12 cellular contexts compared by ENCODE assay signal in the genomic region with DNA sequence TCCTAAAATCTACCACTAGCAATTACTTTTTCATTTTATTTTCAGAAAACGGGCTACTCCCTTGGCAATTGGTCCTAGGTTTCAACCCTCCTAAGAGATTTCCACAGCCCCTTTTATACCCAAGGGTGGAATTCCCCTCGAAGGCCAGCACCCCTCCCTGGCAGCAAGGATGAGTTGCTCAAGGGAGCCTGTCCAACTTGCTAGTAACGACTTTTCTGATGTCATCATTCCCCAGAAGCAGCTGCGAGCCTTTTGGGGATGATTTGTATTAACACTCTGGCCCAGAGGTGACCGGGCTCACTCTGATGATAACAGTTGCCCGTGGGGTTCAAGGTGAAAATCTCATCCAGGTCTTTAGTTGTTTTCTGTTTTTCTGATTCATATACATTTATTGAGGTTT. TPM values are rescaled to one million over a fixed set of nuclear protein-coding genes. Genes with fewer than 3 reads are reported as not detected.
DNase-seq lines count a peak whose midpoint lies in the region; ATAC-seq and TF ChIP-seq lines count a peak whose summit lies in the region.
"Had no signal": no experiment of that assay in that cellular context is flagged by ENCODE, and none has a peak within 500 bp of the region (broad histone marks: within the 10 kb centered on the region; RNA-seq: fewer than 3 reads in every experiment).

No MANE protein-coding gene starts in this region.

- no peak overlapping the region for H3K4me3 ChIP-seq in HEK293 (ENCODE audit: low read depth, low read length)
- H3K4me3 ChIP-seq in astrocyte of the spinal cord (ENCODE audit: low read depth, low read length), result no peak overlapping the region
- H3K4me3 ChIP-seq in left ventricle myocardium inferior, result no peak overlapping the region
- no peak overlapping the region for H3K4me3 ChIP-seq in suprapubic skin
- H3K4me3 ChIP-seq in lower leg skin (ENCODE audit: low read depth, poor library complexity, severe bottlenecking), result no peak overlapping the region

- H3K4me1 ChIP-seq in HEK293 (ENCODE audit: control insufficient read depth, insufficient read depth, low read length), result peaks cover under 1% of the 10 kb centered on the region; the same call in 1 of the 2 replicates
- H3K4me1 ChIP-seq in left ventricle myocardium inferior, result peaks cover 100% of the 10 kb centered on the region
- H3K4me1 ChIP-seq in suprapubic skin, result peaks cover 66% of the 10 kb centered on the region

- no peak for TF ChIP-seq CTCF in HEK293 (tag by site-specific recombination; IDR thresholded peaks at IDR 0.05)
- no peak for TF ChIP-seq CTCF in astrocyte of the spinal cord (IDR thresholded peaks at IDR 0.05; ENCODE audit: low read depth, low read length)
- no peak for TF ChIP-seq CTCF in left ventricle myocardium inferior (IDR thresholded peaks at IDR 0.05; ENCODE audit: borderline replicate concordance)
- no peak for TF ChIP-seq CTCF in suprapubic skin (IDR thresholded peaks at IDR 0.05)
- TF ChIP-seq CTCF in lower leg skin (IDR thresholded peaks at IDR 0.05), result no peak

- POLR2A ChIA-PET in HEK293 (lab: Yijun Ruan, JAX), result no interaction called here

- H3K27me3 ChIP-seq in left ventricle myocardium inferior (ENCODE audit: low read depth), result no peaks in the 10 kb centered on the region
- no peaks in the 10 kb centered on the region for H3K27me3 ChIP-seq in suprapubic skin

- ATAC-seq in GM18511 (IDR thresholded peaks at IDR 0.05; ENCODE audit: unreplicated experiment) (no peak), GM21367 (IDR thresholded peaks at IDR 0.05; ENCODE audit: unreplicated experiment) (no peak)
- ATAC-seq: activated T-cell treated with anti-CD3 and anti-CD28 coated beads, Interleukin-2, amount 50 U/mL, for 4 hours; natural killer cell; stimulated activated naive CD8-positive, alpha-beta T cell treated with anti-CD3 and anti-CD28 coated beads, Interleukin-15, amount 100 ng/mL, for 72 hours had no signal

- intact Hi-C loops in left ventricle myocardium inferior (cut with micrococcal nuclease) (no loop called here), lower leg skin (cut with DNase I; ENCODE audit: low total_unique reads) (no loop called here)

- 16% methylated on average over 6 of the region's 6 CpGs for WGBS in suprapubic skin
- WGBS in lower leg skin, 2 donors, result 18 to 26% methylated on average over 6 of the region's 6 CpGs

- H3K36me3 ChIP-seq in HEK293 (ENCODE audit: control insufficient read depth in 2 of 2, insufficient read depth in 1 of 2, low read length in 2 of 2) (no peaks in the 10 kb centered on the region), left ventricle myocardium inferior (peaks cover 31% of the 10 kb centered on the region), suprapubic skin (peaks cover 7% of the 10 kb centered on the region)

- DNase-seq in astrocyte of the spinal cord (ENCODE audit: low read depth, low spot score) (peak; percentile 34), left ventricle myocardium inferior (no peak), suprapubic skin (ENCODE audit: low spot score in 2 of 2) (no peak), lower leg skin (ENCODE audit: low spot score in 2 of 2) (no peak)
- DNase-seq in stimulated activated CD4-positive, alpha-beta T cell treated with anti-CD3 and anti-CD28 coated beads, Interleukin-2, amount 100 ng/mL, for 24 hours, result no peak
- DNase-seq: activated T-cell treated with anti-CD3 and anti-CD28 coated beads, Interleukin-2, amount 50 U/mL, for 4 hours; natural killer cell; NCI-H2107; stimulated activated naive CD8-positive, alpha-beta T cell treated with anti-CD3 and anti-CD28 coated beads, Interleukin-15, amount 100 ng/mL, for 72 hours had no signal

- TF ChIP-seq EP300 in suprapubic skin (IDR thresholded peaks at IDR 0.05), result no peak

- no peak overlapping the region for H3K27ac ChIP-seq in HEK293 (ENCODE audit: extremely low read depth, low read depth, low read length)
- H3K27ac ChIP-seq in left ventricle myocardium inferior (replicated peaks), result peak overlapping the region; percentile 53
- peak overlapping the region; percentile 49 for H3K27ac ChIP-seq in suprapubic skin

- in situ Hi-C loops in astrocyte of the spinal cord (cut with HindIII; ENCODE audit: low sequenced_read_pairs), result loop anchor here (25.0 kb wide), 2 partner anchors 99 to 174 kb away; no protein-coding TSS in a partner anchor

- H3K9me3 ChIP-seq in HEK293 (ENCODE audit: control insufficient read depth, insufficient read depth, low read depth, low read length), result no peaks in the 10 kb centered on the region
- H3K9me3 ChIP-seq in left ventricle myocardium inferior (replicated peaks), result no peaks in the 10 kb centered on the region
- H3K9me3 ChIP-seq in suprapubic skin, result no peaks in the 10 kb centered on the region

- TF ChIP-seq POLR2A in suprapubic skin (IDR thresholded peaks at IDR 0.05) (no peak), lower leg skin (IDR thresholded peaks at IDR 0.05) (no peak)

- CTCF ChIA-PET in HEK293 (lab: Yijun Ruan, JAX), result interaction anchor here (0.8 kb wide), 1 partner anchor 82 kb away, joined by 3 read pairs; no protein-coding TSS in a partner anchor

TF ChIP-seq in HEK293, 187 proteins besides CTCF, POLR2A, EP300 and RAD21:
- TF ChIP-seq, protein P1, sequence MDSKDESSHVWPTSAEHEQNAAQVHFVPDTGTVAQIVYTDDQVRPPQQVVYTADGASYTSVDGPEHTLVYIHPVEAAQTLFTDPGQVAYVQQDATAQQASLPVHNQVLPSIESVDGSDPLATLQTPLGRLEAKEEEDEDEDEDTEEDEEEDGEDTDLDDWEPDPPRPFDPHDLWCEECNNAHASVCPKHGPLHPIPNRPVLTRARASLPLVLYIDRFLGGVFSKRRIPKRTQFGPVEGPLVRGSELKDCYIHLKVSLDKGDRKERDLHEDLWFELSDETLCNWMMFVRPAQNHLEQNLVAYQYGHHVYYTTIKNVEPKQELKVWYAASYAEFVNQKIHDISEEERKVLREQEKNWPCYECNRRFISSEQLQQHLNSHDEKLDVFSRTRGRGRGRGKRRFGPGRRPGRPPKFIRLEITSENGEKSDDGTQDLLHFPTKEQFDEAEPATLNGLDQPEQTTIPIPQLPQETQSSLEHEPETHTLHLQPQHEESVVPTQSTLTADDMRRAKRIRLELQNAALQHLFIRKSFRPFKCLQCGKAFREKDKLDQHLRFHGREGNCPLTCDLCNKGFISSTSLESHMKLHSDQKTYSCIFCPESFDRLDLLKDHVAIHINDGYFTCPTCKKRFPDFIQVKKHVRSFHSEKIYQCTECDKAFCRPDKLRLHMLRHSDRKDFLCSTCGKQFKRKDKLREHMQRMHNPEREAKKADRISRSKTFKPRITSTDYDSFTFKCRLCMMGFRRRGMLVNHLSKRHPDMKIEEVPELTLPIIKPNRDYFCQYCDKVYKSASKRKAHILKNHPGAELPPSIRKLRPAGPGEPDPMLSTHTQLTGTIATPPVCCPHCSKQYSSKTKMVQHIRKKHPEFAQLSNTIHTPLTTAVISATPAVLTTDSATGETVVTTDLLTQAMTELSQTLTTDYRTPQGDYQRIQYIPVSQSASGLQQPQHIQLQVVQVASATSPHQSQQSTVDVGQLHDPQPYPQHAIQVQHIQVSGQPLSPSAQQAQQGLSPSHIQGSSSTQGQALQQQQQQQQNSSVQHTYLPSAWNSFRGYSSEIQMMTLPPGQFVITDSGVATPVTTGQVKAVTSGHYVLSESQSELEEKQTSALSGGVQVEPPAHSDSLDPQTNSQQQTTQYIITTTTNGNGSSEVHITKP (tag by site-specific recombination; IDR thresholded peaks at IDR 0.05), result 0 out of 2 replicates have a peak, but pooled peaks have one; percentile 11
- TF ChIP-seq ZEB2 (tag by site-specific recombination; IDR thresholded peaks at IDR 0.05), result no peak

RNA-seq across cellular contexts. Expression of a gene that starts 30.7 kb away (rescaled TPM):
- 67.5 TPM for total RNA-seq in left ventricle myocardium inferior
- total RNA-seq in suprapubic skin, result 10 to 100 TPM; 20.4 to 38.1 (median 36.5) TPM
- total RNA-seq in lower leg skin, result 10 to 100 TPM; 27.2 to 38.4 (median 33.1) TPM
